ENCODE assay signal across 8 cellular contexts in genomic region chr3:160027541-160028195, GRCh38. TPM values are rescaled to one million over a fixed set of nuclear protein-coding genes. Genes with fewer than 3 reads are reported as not detected.
DNase-seq lines count a peak whose midpoint lies in the region; ATAC-seq and TF ChIP-seq lines count a peak whose summit lies in the region.

No MANE protein-coding gene starts in this region.

- intact Hi-C loops in Calu3 (cut with micrococcal nuclease; ENCODE audit: unreplicated experiment), result no loop called here

- H3K27ac Mint-ChIP-seq in Calu3 (ENCODE audit: unreplicated experiment), result peak overlapping the region; percentile 17
- peak overlapping the region; percentile 89 for H3K27ac Mint-ChIP-seq in T-helper 1 cell treated with Interleukin-12 subunit alpha and Interleukin-12 subunit beta and Interleukin-4 antibody, amounts not matched to agents 30 μg/mL and 1 μg/mL, for 36 hours

- DNase-seq in Calu3, result peak; percentile 40
- peak; percentile 57 for DNase-seq in kidney tubule cell (ENCODE audit: low spot score)
- DNase-seq in HUDEP-2 (lab: John Stamatoyannopoulos, UW; ENCODE audit: unreplicated experiment in 76 of 76), result no peak
- no peak for DNase-seq in NCI-H526 (lab: John Stamatoyannopoulos, UW)
- no peak for DNase-seq in anterior cingulate cortex (lab: John Stamatoyannopoulos, UW)

- H3K9me3 Mint-ChIP-seq in Calu3 (ENCODE audit: low read depth, unreplicated experiment), result no peaks in the 10 kb centered on the region
- no peaks in the 10 kb centered on the region for H3K9me3 Mint-ChIP-seq in T-helper 1 cell treated with Interleukin-12 subunit alpha and Interleukin-12 subunit beta and Interleukin-4 antibody, amounts not matched to agents 30 μg/mL and 1 μg/mL, for 36 hours

- ATAC-seq in GM19351 (IDR thresholded peaks at IDR 0.05; ENCODE audit: unreplicated experiment) (peak; percentile 92), HG03139 (IDR thresholded peaks at IDR 0.05; ENCODE audit: unreplicated experiment) (peak; percentile 86)

- no TSS peak for BruUV-seq in Calu3 (replicated peaks; lab: Mats Ljungman, UMichigan)

- H3K36me3 Mint-ChIP-seq in Calu3 (ENCODE audit: insufficient read depth, unreplicated experiment), result no peaks in the 10 kb centered on the region
- H3K36me3 Mint-ChIP-seq in T-helper 1 cell treated with Interleukin-12 subunit alpha and Interleukin-12 subunit beta and Interleukin-4 antibody, amounts not matched to agents 30 μg/mL and 1 μg/mL, for 36 hours (ENCODE audit: low read depth), result no peaks in the 10 kb centered on the region

- H3K27me3 Mint-ChIP-seq in Calu3 (ENCODE audit: unreplicated experiment), result no peaks in the 10 kb centered on the region
- H3K27me3 Mint-ChIP-seq in T-helper 1 cell treated with Interleukin-12 subunit alpha and Interleukin-12 subunit beta and Interleukin-4 antibody, amounts not matched to agents 30 μg/mL and 1 μg/mL, for 36 hours (ENCODE audit: low read depth), result no peaks in the 10 kb centered on the region

- peaks cover 25% of the 10 kb centered on the region for H3K4me1 Mint-ChIP-seq in Calu3 (ENCODE audit: low read depth, unreplicated experiment)
- peaks cover 29% of the 10 kb centered on the region for H3K4me1 Mint-ChIP-seq in T-helper 1 cell treated with Interleukin-12 subunit alpha and Interleukin-12 subunit beta and Interleukin-4 antibody, amounts not matched to agents 30 μg/mL and 1 μg/mL, for 36 hours (ENCODE audit: low read depth)

- TF ChIP-seq CTCF in Calu3 (IDR thresholded peaks at IDR 0.05; ENCODE audit: unreplicated experiment), result no peak

- CTCF ChIA-PET in Calu3 (lab: Charles Lee), result interaction anchor here (0.6 to 1.2 kb wide), 3 partner anchors 11 to 106 kb away, joined by 4 to 5 read pairs (median 4); no protein-coding TSS in a partner anchor

- no peak overlapping the region for H3K4me3 Mint-ChIP-seq in Calu3 (ENCODE audit: low read depth, unreplicated experiment)
- peak overlapping the region; percentile 59 for H3K4me3 Mint-ChIP-seq in T-helper 1 cell treated with Interleukin-12 subunit alpha and Interleukin-12 subunit beta and Interleukin-4 antibody, amounts not matched to agents 30 μg/mL and 1 μg/mL, for 36 hours

RNA-seq across cellular contexts. Expression of gene IL12A, which starts 39.0 kb away (rescaled TPM):
- 1.0 and 3.6 TPM in 2 replicates for total RNA-seq in Calu3 (2022)

Comparison
In these comparisons a context has a peak if more than half of its experiments do, and no peak if none do; other contexts are left out.
1. DNase-seq: peak in Calu3 (single experiment) and kidney tubule cell (single experiment); none in HUDEP-2 (0 of 76), NCI-H526 (0 of 2) and anterior cingulate cortex (0 of 58).